16 cellular contexts compared by ENCODE assay signal in the genomic region with DNA sequence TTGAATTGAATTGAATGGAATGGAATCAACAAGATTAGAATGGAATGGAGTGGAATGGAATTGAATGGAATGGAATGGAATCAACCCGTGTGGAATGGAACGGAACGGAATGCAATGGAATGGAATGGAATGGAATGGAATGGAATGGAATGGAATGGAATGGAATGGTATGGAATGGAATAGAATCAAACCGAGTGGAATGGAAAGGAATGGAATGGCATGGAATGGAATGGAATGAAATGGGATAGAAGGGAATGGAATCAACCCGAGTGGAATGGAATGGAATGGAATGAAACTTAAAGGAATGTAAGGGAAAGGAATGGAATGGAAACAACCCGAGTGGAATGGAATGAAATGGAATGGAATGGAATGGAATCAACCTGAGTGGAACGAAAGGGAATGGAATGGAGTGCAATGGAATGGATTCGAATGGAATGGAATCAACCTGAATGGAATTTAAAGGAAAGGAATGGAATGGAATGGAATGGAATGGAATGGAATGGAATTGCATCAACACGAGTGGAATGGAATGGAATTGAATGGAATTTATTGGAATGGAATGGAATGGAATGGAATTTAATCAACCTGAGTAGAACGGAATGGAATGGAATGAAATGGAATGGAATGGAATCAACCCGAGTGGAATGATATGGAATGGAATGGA.
DNase-seq lines count a peak whose midpoint lies in the region; ATAC-seq, FAIRE-seq and TF ChIP-seq lines count a peak whose summit lies in the region.
"Had no signal": no experiment of that assay in that cellular context is flagged by ENCODE, and none has a peak within 500 bp of the region (broad histone marks: within the 10 kb centered on the region; RNA-seq: fewer than 3 reads in every experiment).

No MANE protein-coding gene starts in this region.

- CTCF ChIA-PET in activated CD4-positive, alpha-beta memory T cell treated with anti-CD3 and anti-CD28 coated beads for 36 hours (lab: Charles Lee), result no interaction called here

- H3K4me2 ChIP-seq in Karpas-422 (ENCODE audit: low read depth, low read length, poor library complexity, severe bottlenecking), result no peak overlapping the region

- H3K4me3 ChIP-seq in Karpas-422 (ENCODE audit: low read length), result peak overlapping the region; percentile 0; the same call in 1 of the 2 replicates
- no peak overlapping the region for H3K4me3 ChIP-seq in fibroblast of pulmonary artery (replicated peaks; ENCODE audit: low read depth, low read length)
- no peak overlapping the region for H3K4me3 ChIP-seq in pancreas
- H3K4me3 ChIP-seq: coronary artery, ovary, thoracic aorta had no signal

- intact Hi-C loops in pancreas (cut with DNase I) (no loop called here), posterior cingulate gyrus (cut with DNase I) (no loop called here)
- intact Hi-C loops in activated CD4-positive, alpha-beta memory T cell treated with anti-CD3 and anti-CD28 coated beads for 36 hours (cut with micrococcal nuclease), result no loop called here

- no peak overlapping the region for H3K9ac ChIP-seq in Karpas-422 (ENCODE audit: low read length)

- no peak overlapping the region for H3K27ac ChIP-seq in Karpas-422 (ENCODE audit: low read length)
- no peak overlapping the region for H3K27ac ChIP-seq in pancreas
- H3K27ac ChIP-seq: coronary artery, ovary, thoracic aorta had no signal

- TF ChIP-seq CTCF in fibroblast of pulmonary artery (IDR thresholded peaks at IDR 0.05; ENCODE audit: low read length, missing control alignments), result no peak
- TF ChIP-seq CTCF in pancreas (IDR thresholded peaks at IDR 0.05), result no peak

- DNase-seq in Karpas-422, result peak; percentile 37
- peak; percentile 27 for DNase-seq in fibroblast of pulmonary artery (ENCODE audit: low read depth)
- no peak for DNase-seq in pancreas
- DNase-seq in posterior cingulate gyrus, result no peak
- DNase-seq in activated CD4-positive, alpha-beta memory T cell treated with anti-CD3 and anti-CD28 coated beads for 36 hours, result no peak
- DNase-seq: activated CD4-positive, alpha-beta T cell treated with anti-CD3 and anti-CD28 coated beads for 48 hours; activated T-cell treated with anti-CD3 and anti-CD28 coated beads for 4 hours; HFFc6; midbrain; NCI-H2171; ovary had no signal

- H3K4me1 Mint-ChIP-seq in activated CD4-positive, alpha-beta memory T cell treated with anti-CD3 and anti-CD28 coated beads for 36 hours (ENCODE audit: low read depth), result no peaks in the 10 kb centered on the region

- H3K4me1 ChIP-seq in Karpas-422 (ENCODE audit: low read length) (peaks cover 15% of the 10 kb centered on the region), pancreas (no peaks in the 10 kb centered on the region)

- H4K20me1 ChIP-seq in Karpas-422 (ENCODE audit: insufficient read depth, low read depth, low read length), result no peaks in the 10 kb centered on the region

- no peak overlapping the region for H3K27ac Mint-ChIP-seq in activated CD4-positive, alpha-beta memory T cell treated with anti-CD3 and anti-CD28 coated beads for 36 hours
- H3K27ac Mint-ChIP-seq: HFFc6; T-helper 2 cell treated with Interferon-gamma antibody and Interleukin-4, amounts not matched to agents 5 μg/mL and 100 μg/mL, for 36 hours had no signal

- no peaks in the 10 kb centered on the region for H3K36me3 ChIP-seq in Karpas-422 (ENCODE audit: insufficient read depth, low read length)
- no peaks in the 10 kb centered on the region for H3K36me3 ChIP-seq in pancreas
- H3K36me3 ChIP-seq: ovary, thoracic aorta had no signal

- H3K27me3 Mint-ChIP-seq in activated CD4-positive, alpha-beta memory T cell treated with anti-CD3 and anti-CD28 coated beads for 36 hours, result no peaks in the 10 kb centered on the region

- WGBS in pancreas, 2 donors, result 46 to 48% methylated on average over 11 of the region's 11 CpGs

- POLR2A ChIA-PET in activated CD4-positive, alpha-beta memory T cell treated with anti-CD3 and anti-CD28 coated beads for 36 hours (lab: Charles Lee), result no interaction called here

- peaks cover 17% of the 10 kb centered on the region for H3K36me3 Mint-ChIP-seq in activated CD4-positive, alpha-beta memory T cell treated with anti-CD3 and anti-CD28 coated beads for 36 hours

- peaks cover 15% of the 10 kb centered on the region; the same call in 1 of the 2 replicates for H3K9me3 ChIP-seq in Karpas-422 (ENCODE audit: low read length)
- H3K9me3 ChIP-seq in pancreas, result peaks cover 0 to 13% (median 1%) of the 10 kb centered on the region in 4 donors
- H3K9me3 ChIP-seq: thoracic aorta had no signal

- no peaks in the 10 kb centered on the region for H3K79me2 ChIP-seq in Karpas-422 (ENCODE audit: low read length)

- FAIRE-seq in pancreas (lab: Jason Lieb, UNC), result no peak

- no peak overlapping the region for H3K4me3 Mint-ChIP-seq in activated CD4-positive, alpha-beta memory T cell treated with anti-CD3 and anti-CD28 coated beads for 36 hours
- H3K4me3 Mint-ChIP-seq: HFFc6; T-helper 2 cell treated with Interferon-gamma antibody and Interleukin-4, amounts not matched to agents 5 μg/mL and 100 μg/mL, for 36 hours had no signal

- H3K9me2 ChIP-seq in Karpas-422 (replicated peaks; ENCODE audit: insufficient read depth, low read length), result no peaks in the 10 kb centered on the region

- H2AFZ ChIP-seq in Karpas-422 (ENCODE audit: low read length), result no peak overlapping the region

- ATAC-seq in GM21526 (IDR thresholded peaks at IDR 0.05; ENCODE audit: low FRiP score, unreplicated experiment), result peak; percentile 29
- ATAC-seq in pancreas, result peak; percentile 49 to 57 (median 52)
- ATAC-seq in HG02884 (IDR thresholded peaks at IDR 0.05; ENCODE audit: unreplicated experiment), result no peak

- H3K27me3 ChIP-seq in Karpas-422 (ENCODE audit: low read length), result no peaks in the 10 kb centered on the region
- H3K27me3 ChIP-seq in pancreas, result no peaks in the 10 kb centered on the region
- H3K27me3 ChIP-seq: ovary had no signal

- H3K9me3 Mint-ChIP-seq in activated CD4-positive, alpha-beta memory T cell treated with anti-CD3 and anti-CD28 coated beads for 36 hours, result peaks cover 39% of the 10 kb centered on the region

Comparison
In these comparisons a context has a peak if more than half of its experiments do, and no peak if none do; other contexts are left out.
1. DNase-seq: peak in Karpas-422 (single experiment) and fibroblast of pulmonary artery (single experiment); none in pancreas (0 of 6), posterior cingulate gyrus (0 of 10) and activated CD4-positive, alpha-beta memory T cell treated with anti-CD3 and anti-CD28 coated beads for 36 hours (single experiment).